In genomic region chr17:49523706-49524472, GRCh38 we compare ENCODE assay signal across 9 cellular contexts. TPM values are rescaled to one million over a fixed set of nuclear protein-coding genes. Genes with fewer than 3 reads are reported as not detected.
DNase-seq lines count a peak whose midpoint lies in the region; ATAC-seq and TF ChIP-seq lines count a peak whose summit lies in the region.
"Had no signal": no experiment of that assay in that cellular context is flagged by ENCODE, and none has a peak within 500 bp of the region (broad histone marks: within the 10 kb centered on the region; RNA-seq: fewer than 3 reads in every experiment).

No MANE protein-coding gene starts in this region.

- no CpG with 5 or more reads among the region's 11 CpGs for WGBS in neuronal stem cell (ENCODE audit: extremely low coverage in 2 of 2, insufficient read length in 2 of 2, insufficient replicate concordance in 1 of 2), 2 donors

- no peaks in the 10 kb centered on the region for H3K27me3 Mint-ChIP-seq in activated naive CD4-positive, alpha-beta T cell treated with anti-CD3 and anti-CD28 coated beads, Interleukin-2, amount 50 U/mL, for 24 hours

- H4K8ac ChIP-seq in neuronal stem cell (ENCODE audit: low read depth, low read length) = no peak overlapping the region

- H3K23ac ChIP-seq in neuronal stem cell (ENCODE audit: low read depth, low read length, poor library complexity) = peak overlapping the region; percentile 26

- H3K4me3 ChIP-seq in neuronal stem cell (ENCODE audit: low read length in 2 of 2) = no peak overlapping the region
- H3K4me3 ChIP-seq: psoas muscle had no signal

- peak overlapping the region; percentile 17 for H3K14ac ChIP-seq in neuronal stem cell (ENCODE audit: low read length)

- H2AFZ ChIP-seq in neuronal stem cell (ENCODE audit: low read length) = no peak overlapping the region

- peak overlapping the region; percentile 63 for H3K9ac ChIP-seq in neuronal stem cell (ENCODE audit: low read depth, low read length, poor library complexity)

- no peak overlapping the region for H2BK120ac ChIP-seq in neuronal stem cell (ENCODE audit: low read depth, low read length)

- H3K4me1 Mint-ChIP-seq in activated naive CD4-positive, alpha-beta T cell treated with anti-CD3 and anti-CD28 coated beads, Interleukin-2, amount 50 U/mL, for 24 hours = peaks cover 8% of the 10 kb centered on the region

- no peak overlapping the region for H3K4me2 ChIP-seq in neuronal stem cell (ENCODE audit: insufficient read depth, low read length, poor library complexity, severe bottlenecking)

- H3K4ac ChIP-seq in neuronal stem cell (ENCODE audit: low read length) = peak overlapping the region; percentile 55

- H3K36me3 Mint-ChIP-seq in activated naive CD4-positive, alpha-beta T cell treated with anti-CD3 and anti-CD28 coated beads, Interleukin-2, amount 50 U/mL, for 24 hours = no peaks in the 10 kb centered on the region

- no peaks in the 10 kb centered on the region for H3K36me3 ChIP-seq in neuronal stem cell (replicated peaks in 1 of 2; ENCODE audit: control insufficient read depth in 2 of 2, insufficient read depth in 2 of 2, low read length in 2 of 2)

- no peak overlapping the region for H4K91ac ChIP-seq in neuronal stem cell (ENCODE audit: low read depth, low read length, poor library complexity)

- peak overlapping the region; percentile 66 for H3K27ac Mint-ChIP-seq in activated naive CD4-positive, alpha-beta T cell treated with anti-CD3 and anti-CD28 coated beads, Interleukin-2, amount 50 U/mL, for 24 hours

- no peak for ATAC-seq in HG02840 (IDR thresholded peaks at IDR 0.05; ENCODE audit: low FRiP score, unreplicated experiment)

- H3K4me1 ChIP-seq in neuronal stem cell (ENCODE audit: control insufficient read depth in 2 of 2, insufficient read depth in 1 of 2, low read depth in 1 of 2, low read length in 2 of 2) = peaks cover 3 to 12% of the 10 kb centered on the region in 2 donors
- H3K4me1 ChIP-seq: psoas muscle had no signal

- peak overlapping the region; percentile 87 for H2BK5ac ChIP-seq in neuronal stem cell (ENCODE audit: low read length)

- peak overlapping the region; percentile 81 for H3K18ac ChIP-seq in neuronal stem cell (ENCODE audit: low read length)

- no peak overlapping the region for H3K27ac ChIP-seq in neuronal stem cell (replicated peaks; ENCODE audit: low read length)
- H3K27ac ChIP-seq: psoas muscle had no signal

- no peaks in the 10 kb centered on the region for H3K9me3 ChIP-seq in neuronal stem cell (replicated peaks in 1 of 2; ENCODE audit: control insufficient read depth in 2 of 2, insufficient read depth in 1 of 2, low read depth in 1 of 2, low read length in 2 of 2)
- H3K9me3 ChIP-seq: psoas muscle had no signal

- no peaks in the 10 kb centered on the region for H3K79me1 ChIP-seq in neuronal stem cell (ENCODE audit: low read depth, low read length)

- no peaks in the 10 kb centered on the region for H3K9me3 Mint-ChIP-seq in activated naive CD4-positive, alpha-beta T cell treated with anti-CD3 and anti-CD28 coated beads, Interleukin-2, amount 50 U/mL, for 24 hours

- H3K27me3 ChIP-seq in neuronal stem cell (ENCODE audit: control insufficient read depth in 3 of 3, insufficient read depth in 3 of 3, low read depth in 1 of 3, low read length in 3 of 3) = peaks cover 0 to 68% (median under 1%) of the 10 kb centered on the region in 3 experiments

- no peak for TF ChIP-seq CTCF in GM20000 (IDR thresholded peaks at IDR 0.05; ENCODE audit: extremely low read depth, missing control alignments)

- no peak overlapping the region for H3K4me3 Mint-ChIP-seq in activated naive CD4-positive, alpha-beta T cell treated with anti-CD3 and anti-CD28 coated beads, Interleukin-2, amount 50 U/mL, for 24 hours

- no peak overlapping the region for H2BK12ac ChIP-seq in neuronal stem cell (ENCODE audit: low read length)

- H2AK5ac ChIP-seq in neuronal stem cell (ENCODE audit: low read depth, low read length) = peak overlapping the region; percentile 81

- peak overlapping the region; percentile 79 for H2BK15ac ChIP-seq in neuronal stem cell (ENCODE audit: low read length)

- peak; percentile 7 for DNase-seq in GM20000 (ENCODE audit: low spot score)
- DNase-seq in NCI-H446 (lab: John Stamatoyannopoulos, UW) = peak; percentile 45 to 91
- no peak for DNase-seq in neuronal stem cell (ENCODE audit: low spot score)
- DNase-seq in KG1 (lab: John Stamatoyannopoulos, UW) = no peak
- DNase-seq in SKM-1 (lab: John Stamatoyannopoulos, UW; ENCODE audit: unreplicated experiment) = no peak
- DNase-seq in iPS-NIHi7 (ENCODE audit: extremely low spot score) = no peak
- DNase-seq: psoas muscle had no signal

RNA-seq across cellular contexts. Expression of gene NGFR, which starts 28.8 kb away (rescaled TPM):
- polyA plus RNA-seq in neuronal stem cell (2013, experiment 1 of 2) = 29.4 TPM
- polyA plus RNA-seq in neuronal stem cell (2013, experiment 2 of 2) = 29.5 TPM

RNA-seq across cellular contexts. Expression of gene NXPH3, which starts 51.8 kb away (rescaled TPM):
- polyA plus RNA-seq in neuronal stem cell (2013, experiment 1 of 2) = 2.9 TPM
- 2.8 TPM for polyA plus RNA-seq in neuronal stem cell (2013, experiment 2 of 2)

Comparison
In these comparisons a context has a peak if more than half of its experiments do, and no peak if none do; other contexts are left out.
1. DNase-seq: peak in GM20000 (single experiment) and NCI-H446 (2 of 2); none in neuronal stem cell (single experiment), KG1 (single experiment), SKM-1 (single experiment) and iPS-NIHi7 (single experiment).